ENCODE assay signal across 10 cellular contexts in the genomic region with DNA sequence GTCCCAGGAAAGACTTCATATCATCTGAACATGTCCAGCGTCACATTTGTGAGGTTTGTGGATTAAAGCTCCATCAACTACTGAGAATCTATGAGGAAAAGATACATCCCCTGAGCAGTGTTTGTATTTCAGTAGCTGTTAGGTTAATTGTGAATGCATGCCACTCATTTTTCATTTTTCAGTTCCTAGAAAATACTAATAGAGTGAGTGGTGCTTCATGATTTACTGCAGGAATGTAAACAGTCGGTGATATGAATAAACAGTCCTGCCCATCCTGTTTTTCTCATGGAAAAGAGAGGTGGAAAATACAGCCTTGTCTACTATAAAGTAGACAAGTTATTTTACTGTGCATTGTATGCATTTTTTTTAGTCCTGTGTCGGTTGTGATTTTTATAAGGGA.
"Had no signal": no experiment of that assay in that cellular context is flagged by ENCODE, and none has a peak within 500 bp of the region (broad histone marks: within the 10 kb centered on the region; RNA-seq: fewer than 3 reads in every experiment).

No MANE protein-coding gene starts in this region.

- DNase-seq: activated CD4-positive, alpha-beta T cell treated with anti-CD3 and anti-CD28 coated beads for 4 hours; activated CD8-positive, alpha-beta memory T cell treated with anti-CD3 and anti-CD28 coated beads, Interleukin-2, amount 50 U/mL, for 48 hours; activated CD8-positive, alpha-beta T cell treated with anti-CD3 and anti-CD28 coated beads, Interleukin-2, amount 10 ng/mL, durations not matched to agents 7 days and 5 days; gastrocnemius medialis; heart right ventricle; left lung; mesendoderm; stimulated activated CD4-positive, alpha-beta T cell treated with anti-CD3 and anti-CD28 coated beads, Interleukin-4, amount 100 ng/mL, for 4 hours; uterus; WERI-Rb-1 had no signal

- ATAC-seq: activated CD8-positive, alpha-beta T cell treated with anti-CD3 and anti-CD28 coated beads, Interleukin-2, amount 10 ng/mL, durations not matched to agents 7 days and 5 days; gastrocnemius medialis; heart right ventricle; left lung had no signal
